ENCODE assay signal across 17 cellular contexts in the genomic region with DNA sequence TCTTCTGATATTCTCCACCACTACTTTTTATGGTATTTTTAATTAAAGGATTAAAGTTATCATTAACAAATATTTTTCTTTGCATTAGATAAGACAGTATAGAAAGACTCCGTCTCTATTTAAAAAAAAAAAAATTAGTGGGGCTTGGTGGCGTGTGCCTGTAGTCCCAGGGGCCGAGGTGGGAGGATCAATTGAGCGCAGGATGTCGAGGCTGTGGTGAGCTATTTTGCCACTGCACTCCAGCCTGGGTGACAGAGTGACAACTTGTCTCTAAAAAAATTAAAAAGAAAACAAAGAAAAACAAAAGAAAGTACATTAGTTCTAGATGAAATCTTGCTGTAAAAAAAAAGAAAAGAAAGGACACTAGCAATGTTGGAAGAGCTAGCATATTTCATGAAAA.
"Had no signal": no experiment of that assay in that cellular context is flagged by ENCODE, and none has a peak within 500 bp of the region (broad histone marks: within the 10 kb centered on the region; RNA-seq: fewer than 3 reads in every experiment).

No MANE protein-coding gene starts in this region.

- H3K9me3 Mint-ChIP-seq: activated T-helper 1 cell treated with anti-CD3 and anti-CD28 coated beads, Interleukin-12 subunit alpha, Interleukin-12 subunit beta, Interleukin-2, Interleukin-4 antibody, amounts not matched to agents 30 ng/mL and 10 ng/mL and 1 ng/mL, durations not matched to agents 14 hours and 24 hours and 36 hours; neural progenitor cell had no signal

- H3K27me3 ChIP-seq: cardiac muscle cell, esophagus muscularis mucosa, heart right ventricle, left lung, neural progenitor cell, tibial nerve had no signal

- H3K36me3 Mint-ChIP-seq: neural progenitor cell had no signal

- H3K27ac Mint-ChIP-seq: neural progenitor cell, progenitor cell of endocrine pancreas had no signal

- H3K9me3 ChIP-seq: esophagus muscularis mucosa, heart right ventricle, left lung, tibial nerve had no signal

- H3K4me3 Mint-ChIP-seq: activated T-helper 1 cell treated with anti-CD3 and anti-CD28 coated beads, Interleukin-12 subunit alpha, Interleukin-12 subunit beta, Interleukin-2, Interleukin-4 antibody, amounts not matched to agents 30 ng/mL and 10 ng/mL and 1 ng/mL, durations not matched to agents 14 hours and 24 hours and 36 hours; neural progenitor cell had no signal

- H3K27me3 Mint-ChIP-seq: progenitor cell of endocrine pancreas had no signal

- DNase-seq: activated CD4-positive, alpha-beta T cell treated with anti-CD3 and anti-CD28 coated beads, Interleukin-2, amount 50 U/mL, for 4 hours; activated gamma-delta T cell treated with Interleukin-2 at 50 U/mL for 16 hours; amniotic stem cell; dermis blood vessel endothelial cell; effector memory CD4-positive, alpha-beta T cell; heart right ventricle; left lung; stimulated activated CD4-positive, alpha-beta T cell treated with anti-CD3 and anti-CD28 coated beads, Interleukin-1b, Interleukin-23, amount 100 ng/mL, for 48 hours; stimulated activated CD8-positive, alpha-beta memory T cell treated with anti-CD3 and anti-CD28 coated beads, Interleukin-4, amount 100 ng/mL, for 48 hours; T1000 had no signal

- H3K4me3 ChIP-seq: cardiac muscle cell, esophagus muscularis mucosa, heart right ventricle, left lung, neural progenitor cell, SK-N-MC, tibial nerve had no signal

- H3K27ac ChIP-seq: cardiac muscle cell, esophagus muscularis mucosa, heart right ventricle, left lung, neural progenitor cell, SK-N-MC, tibial nerve had no signal

- H3K36me3 ChIP-seq: cardiac muscle cell, esophagus muscularis mucosa, heart right ventricle, left lung, neural progenitor cell, tibial nerve had no signal

- ATAC-seq: heart right ventricle, left lung had no signal

- H3K4me1 Mint-ChIP-seq: neural progenitor cell had no signal

- H3K4me1 ChIP-seq: left lung, neural progenitor cell had no signal
